9 cellular contexts compared by ENCODE assay signal in the genomic region with DNA sequence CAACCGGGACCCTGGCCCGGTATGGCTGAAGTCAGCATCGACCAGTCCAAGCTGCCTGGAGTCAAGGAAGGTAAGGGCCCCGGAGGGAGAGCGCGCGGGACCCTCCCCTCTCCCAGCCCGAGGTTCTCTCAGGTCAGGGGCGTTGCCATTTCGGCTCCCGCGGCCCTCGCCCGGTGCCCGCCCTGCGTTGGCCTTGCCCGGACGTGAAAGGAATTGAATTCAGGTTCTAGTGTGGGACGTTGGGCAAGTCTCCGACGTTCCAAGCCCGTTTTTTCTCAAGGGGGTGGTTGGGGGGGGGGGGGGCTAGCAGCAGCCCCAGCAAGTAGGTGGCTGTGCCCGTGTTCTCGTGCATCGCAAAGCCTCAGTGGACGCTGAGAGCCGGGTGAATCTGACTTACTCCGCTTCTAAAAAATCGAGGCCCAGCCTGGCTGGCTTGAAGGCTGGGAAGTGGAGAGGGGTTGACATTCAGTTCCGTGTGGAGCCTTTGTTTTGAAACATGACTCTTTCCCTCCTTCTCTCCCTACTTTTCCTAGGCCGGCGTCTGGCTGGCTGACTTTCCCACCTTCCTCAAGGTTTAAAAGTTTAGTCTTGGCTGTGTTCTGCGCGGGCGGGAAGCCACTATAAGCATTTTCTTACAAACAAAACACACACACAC. TPM values are rescaled to one million over a fixed set of nuclear protein-coding genes. Genes with fewer than 3 reads are reported as not detected.
A peak's percentile ranks its signal among the peaks of the same experiment; 100 is the strongest.
DNase-seq lines count a peak whose midpoint lies in the region; ATAC-seq and TF ChIP-seq lines count a peak whose summit lies in the region.
"Had no signal": no experiment of that assay in that cellular context is flagged by ENCODE, and none has a peak within 500 bp of the region (broad histone marks: within the 10 kb centered on the region; RNA-seq: fewer than 3 reads in every experiment).

No MANE protein-coding gene starts in this region.

- H2BK5ac ChIP-seq in trophoblast cell (ENCODE audit: low read depth, low read length, poor library complexity) = peak overlapping the region; percentile 70

- H4K12ac ChIP-seq in trophoblast cell (ENCODE audit: low read depth, low read length) = peak overlapping the region; percentile 68

- WGBS in heart right ventricle, 2 donors = 1% methylated on average over 35 of the region's 35 CpGs
- WGBS in trophoblast cell (ENCODE audit: extremely low coverage, insufficient coverage, insufficient read length) = no CpG with 5 or more reads among the region's 35 CpGs

- H3K4me3 Mint-ChIP-seq in activated naive CD8-positive, alpha-beta T cell treated with anti-CD3 and anti-CD28 coated beads, Interleukin-2, amount 50 U/mL, for 24 hours = peak overlapping the region; percentile 72

- H3K27me3 ChIP-seq in BE2C (no peaks in the 10 kb centered on the region), heart right ventricle (no peaks in the 10 kb centered on the region), trophoblast cell (ENCODE audit: insufficient read depth, low read length) (no peaks in the 10 kb centered on the region)

- no peaks in the 10 kb centered on the region for H3K4me1 ChIP-seq in BE2C
- H3K4me1 ChIP-seq in heart right ventricle = peaks cover 9 to 54% (median 49%) of the 10 kb centered on the region in 9 donors
- peaks cover 0 to 7% of the 10 kb centered on the region in 2 experiments for H3K4me1 ChIP-seq in trophoblast cell (ENCODE audit: control insufficient read depth in 1 of 2, insufficient read depth in 2 of 2, low read length in 2 of 2)

- no peak for TF ChIP-seq CTCF in BE2C (IDR thresholded peaks at IDR 0.05; ENCODE audit: low read depth, low read length)
- TF ChIP-seq CTCF in heart right ventricle (IDR thresholded peaks at IDR 0.05) = peak in 1 of 9 donors; percentile 1

- peak overlapping the region; percentile 94 for H4K91ac ChIP-seq in trophoblast cell (ENCODE audit: low read depth, low read length)

- no peaks in the 10 kb centered on the region for H3K9me3 ChIP-seq in BE2C
- no peaks in the 10 kb centered on the region for H3K9me3 ChIP-seq in heart right ventricle
- H3K9me3 ChIP-seq in trophoblast cell (ENCODE audit: insufficient read depth, low read depth, low read length) = no peaks in the 10 kb centered on the region

- peak overlapping the region; percentile 80 for H3K4me2 ChIP-seq in trophoblast cell (ENCODE audit: low read length)

- H3K4me3 ChIP-seq in BE2C (ENCODE audit: low read depth, low read length) = peak overlapping the region; percentile 78
- peak overlapping the region; percentile 77 to 97 (median 92) for H3K4me3 ChIP-seq in heart right ventricle
- peak overlapping the region; percentile 87 for H3K4me3 ChIP-seq in trophoblast cell (ENCODE audit: low read depth, low read length)

- H3K36me3 Mint-ChIP-seq in activated naive CD8-positive, alpha-beta T cell treated with anti-CD3 and anti-CD28 coated beads, Interleukin-2, amount 50 U/mL, for 24 hours (ENCODE audit: low read depth) = peaks cover 5% of the 10 kb centered on the region

- peaks cover 12% of the 10 kb centered on the region for H3K79me1 ChIP-seq in trophoblast cell (ENCODE audit: low read length)

- H3K23ac ChIP-seq in trophoblast cell (ENCODE audit: low read length) = no peak overlapping the region

- peak overlapping the region; percentile 49 for H3K27ac Mint-ChIP-seq in activated naive CD8-positive, alpha-beta T cell treated with anti-CD3 and anti-CD28 coated beads, Interleukin-2, amount 50 U/mL, for 24 hours

- peak overlapping the region; percentile 3 for H2BK12ac ChIP-seq in trophoblast cell (ENCODE audit: low read length)

- ATAC-seq in GM18517 (IDR thresholded peaks at IDR 0.05; ENCODE audit: unreplicated experiment) = peak; percentile 22
- peak; percentile 32 for ATAC-seq in HG02973 (IDR thresholded peaks at IDR 0.05; ENCODE audit: unreplicated experiment)
- peak; percentile 26 for ATAC-seq in activated naive CD8-positive, alpha-beta T cell treated with anti-CD3 and anti-CD28 coated beads, Interleukin-2, amount 50 U/mL, for 24 hours
- ATAC-seq in heart right ventricle = peak; percentile 41 to 77 (median 64)

- H3K18ac ChIP-seq in trophoblast cell (ENCODE audit: low read length) = peak overlapping the region; percentile 63

- H3K9me3 Mint-ChIP-seq in activated naive CD8-positive, alpha-beta T cell treated with anti-CD3 and anti-CD28 coated beads, Interleukin-2, amount 50 U/mL, for 24 hours = no peaks in the 10 kb centered on the region

- H3K14ac ChIP-seq in trophoblast cell (ENCODE audit: low read length) = peak overlapping the region; percentile 78

- intact Hi-C loops in heart right ventricle (cut with DNase I) = loop anchor here in 5 of 10 donors (5.0 to 10.0 kb wide), 4 partner anchors 33 to 55 kb away; no protein-coding TSS in a partner anchor

- peaks cover 22% of the 10 kb centered on the region for H3K27me3 Mint-ChIP-seq in activated naive CD8-positive, alpha-beta T cell treated with anti-CD3 and anti-CD28 coated beads, Interleukin-2, amount 50 U/mL, for 24 hours

- H2AK5ac ChIP-seq in trophoblast cell (ENCODE audit: low read length) = no peak overlapping the region

- peak; percentile 58 for DNase-seq in BE2C
- peak; percentile 59 for DNase-seq in NCI-H2227 (lab: John Stamatoyannopoulos, UW; ENCODE audit: unreplicated experiment)
- DNase-seq in activated naive CD8-positive, alpha-beta T cell treated with anti-CD3 and anti-CD28 coated beads, Interleukin-2, amount 50 U/mL, for 24 hours = peak; percentile 17
- DNase-seq in heart right ventricle = peak; percentile 44 to 59
- DNase-seq in trophoblast cell = peak; percentile 20 to 55
- no peak for DNase-seq in NK-92 treated with Interleukin-12 subunit alpha and Interleukin-12 subunit beta, amount 100 ng/mL, for 24 hours (lab: John Stamatoyannopoulos, UW)

- peak overlapping the region; percentile 90 to 99 (median 97) for H3K27ac ChIP-seq in heart right ventricle
- H3K27ac ChIP-seq in trophoblast cell (ENCODE audit: low read depth, low read length) = peak overlapping the region; percentile 81

- peak overlapping the region; percentile 82 for H3K4ac ChIP-seq in trophoblast cell (ENCODE audit: low read depth, low read length)

- peaks cover 34% of the 10 kb centered on the region for H3K4me1 Mint-ChIP-seq in activated naive CD8-positive, alpha-beta T cell treated with anti-CD3 and anti-CD28 coated beads, Interleukin-2, amount 50 U/mL, for 24 hours

- H4K8ac ChIP-seq in trophoblast cell (ENCODE audit: low read depth, low read length) = peak overlapping the region; percentile 86

- peak overlapping the region; percentile 86 for H3K9ac ChIP-seq in trophoblast cell (ENCODE audit: low read length)

- H3K79me2 ChIP-seq in trophoblast cell (ENCODE audit: control insufficient read depth, insufficient read depth, low read length, poor library complexity) = peaks cover 11% of the 10 kb centered on the region

- H3K36me3 ChIP-seq in BE2C (no peaks in the 10 kb centered on the region), heart right ventricle (no peaks in the 10 kb centered on the region), trophoblast cell (ENCODE audit: control insufficient read depth in 1 of 2, insufficient read depth in 2 of 2, low read length in 2 of 2) (no peaks in the 10 kb centered on the region)

- peak overlapping the region; percentile 80 for H2AFZ ChIP-seq in trophoblast cell (ENCODE audit: insufficient read depth, low read length, poor library complexity)

- H2BK120ac ChIP-seq in trophoblast cell (ENCODE audit: insufficient read depth, low read length, poor library complexity) = peak overlapping the region; percentile 87

RNA-seq across cellular contexts. Expression of a gene that starts 0.5 kb away (rescaled TPM):
- polyA plus RNA-seq in BE2C (2012; ENCODE audit: insufficient read depth, insufficient read length, low read depth) = not detected
- total RNA-seq in heart right ventricle = under 1 TPM in 5 of 10 donors, not detected in 5; 0.10 to 0.53 (median 0.43) TPM
- under 1 TPM; 0.16 to 0.22 TPM for polyA plus RNA-seq in heart right ventricle
- polyA plus RNA-seq in trophoblast cell (2013) = 0.14 and 0.18 TPM in 2 replicates
- total RNA-seq: T-helper 2 cell treated with Interferon-gamma antibody and Interleukin-4, amounts not matched to agents 100 ng/mL and 5 ng/mL, for 36 hours had no signal

RNA-seq across cellular contexts. Expression of a gene that starts 0.6 kb away (rescaled TPM):
- 20.5 TPM for polyA plus RNA-seq in BE2C (2012; ENCODE audit: insufficient read depth, insufficient read length, low read depth)
- 10 to 100 TPM; 39.5 to 58.8 (median 51.2) TPM for total RNA-seq in heart right ventricle
- 10 to 100 TPM; 14.3 to 37.7 TPM for polyA plus RNA-seq in heart right ventricle
- 48.0 and 50.1 TPM in 2 replicates for polyA plus RNA-seq in trophoblast cell (2013)
